Comparison of ENCODE assay signal across 22 cellular contexts in genomic region chr1:184350573-184350972, GRCh38.
"Had no signal": no experiment of that assay in that cellular context is flagged by ENCODE, and none has a peak within 500 bp of the region (broad histone marks: within the 10 kb centered on the region; RNA-seq: fewer than 3 reads in every experiment).

No MANE protein-coding gene starts in this region.

- H3K36me3 Mint-ChIP-seq: naive B cell; stimulated activated effector memory CD8-positive, alpha-beta T cell treated with anti-CD3 and anti-CD28 coated beads, Interleukin-12 subunit alpha, Interleukin-12 subunit beta, amount 100 ng/mL, for 72 hours; type B pancreatic cell had no signal

- H3K9me3 ChIP-seq: heart left ventricle, prostate gland, right lobe of liver, suprapubic skin, thyroid gland, uterus had no signal

- H3K36me3 ChIP-seq: heart left ventricle, prostate gland, right lobe of liver, suprapubic skin, thyroid gland, uterus had no signal

- H3K4me1 Mint-ChIP-seq: naive B cell; nephron; stimulated activated effector memory CD8-positive, alpha-beta T cell treated with anti-CD3 and anti-CD28 coated beads, Interleukin-12 subunit alpha, Interleukin-12 subunit beta, amount 100 ng/mL, for 72 hours had no signal

- ATAC-seq: effector memory CD8-positive, alpha-beta T cell; heart left ventricle; left colon; left ventricle myocardium superior; right lobe of liver; stimulated activated effector memory CD8-positive, alpha-beta T cell treated with anti-CD3 and anti-CD28 coated beads, Interleukin-12 subunit alpha, Interleukin-12 subunit beta, amount 100 ng/mL, for 72 hours; stimulated activated naive CD8-positive, alpha-beta T cell treated with anti-CD3 and anti-CD28 coated beads, Interleukin-15, Interleukin-2, amounts not matched to agents 100 U/mL and 50 U/mL, for 24 hours had no signal

- DNase-seq: effector memory CD8-positive, alpha-beta T cell; heart left ventricle; hippocampal formation; left colon; left ventricle myocardium superior; mesenchymal stem cell; naive B cell; retina; right lobe of liver; stimulated activated CD4-positive, alpha-beta T cell treated with anti-CD3 and anti-CD28 coated beads, Interleukin-4, amount 100 ng/mL, for 1 hour; stimulated activated CD8-positive, alpha-beta memory T cell treated with anti-CD3 and anti-CD28 coated beads, Interleukin-4, amount 100 ng/mL, for 48 hours; stimulated activated naive CD8-positive, alpha-beta T cell treated with anti-CD3 and anti-CD28 coated beads, Interleukin-15, Interleukin-2, amounts not matched to agents 100 U/mL and 50 U/mL, for 24 hours; thyroid gland; uterus had no signal

- H3K9ac ChIP-seq: parathyroid adenoma had no signal

- H3K27ac Mint-ChIP-seq: dendritic cell treated with granulocyte-macrophage colony-stimulating factor and Interleukin-4, amounts not matched to agents 40 ng/mL and 50 ng/mL, for 4 days; effector memory CD8-positive, alpha-beta T cell; naive B cell; nephron; stimulated activated effector memory CD8-positive, alpha-beta T cell treated with anti-CD3 and anti-CD28 coated beads, Interleukin-12 subunit alpha, Interleukin-12 subunit beta, amount 100 ng/mL, for 72 hours; type B pancreatic cell had no signal

- H3K27me3 Mint-ChIP-seq: dendritic cell treated with granulocyte-macrophage colony-stimulating factor and Interleukin-4, amounts not matched to agents 40 ng/mL and 50 ng/mL, for 4 days had no signal

- H3K4me3 ChIP-seq: heart left ventricle, lung, prostate gland, right lobe of liver, suprapubic skin, thyroid gland, uterus had no signal

- H3K9me3 Mint-ChIP-seq: dendritic cell treated with granulocyte-macrophage colony-stimulating factor and Interleukin-4, amounts not matched to agents 40 ng/mL and 50 ng/mL, for 4 days; effector memory CD8-positive, alpha-beta T cell; nephron; stimulated activated effector memory CD8-positive, alpha-beta T cell treated with anti-CD3 and anti-CD28 coated beads, Interleukin-12 subunit alpha, Interleukin-12 subunit beta, amount 100 ng/mL, for 72 hours; type B pancreatic cell had no signal

- H3K4me1 ChIP-seq: heart left ventricle, parathyroid adenoma, prostate gland, right lobe of liver, suprapubic skin, thyroid gland, uterus had no signal

- H3K4me3 Mint-ChIP-seq: dendritic cell treated with granulocyte-macrophage colony-stimulating factor and Interleukin-4, amounts not matched to agents 40 ng/mL and 50 ng/mL, for 4 days; effector memory CD8-positive, alpha-beta T cell; naive B cell; nephron; stimulated activated effector memory CD8-positive, alpha-beta T cell treated with anti-CD3 and anti-CD28 coated beads, Interleukin-12 subunit alpha, Interleukin-12 subunit beta, amount 100 ng/mL, for 72 hours; type B pancreatic cell had no signal

- H3K27ac ChIP-seq: heart left ventricle, parathyroid adenoma, right lobe of liver, suprapubic skin, thyroid gland, uterus had no signal

- H3K79me2 ChIP-seq: parathyroid adenoma had no signal

- H2AFZ ChIP-seq: parathyroid adenoma had no signal

- H3K27me3 ChIP-seq: heart left ventricle, right lobe of liver, suprapubic skin, thyroid gland, uterus had no signal
